Comparison of ENCODE assay signal across 8 cellular contexts in genomic region chr17:21041753-21042433, GRCh38. TPM values are rescaled to one million over a fixed set of nuclear protein-coding genes. Genes with fewer than 3 reads are reported as not detected.
DNase-seq lines count a peak whose midpoint lies in the region; ATAC-seq, FAIRE-seq and TF ChIP-seq lines count a peak whose summit lies in the region.

No MANE protein-coding gene starts in this region.

- peak overlapping the region; percentile 81 for H4K91ac ChIP-seq in H1 (replicated peaks; ENCODE audit: insufficient read length, low read length)
- H4K91ac ChIP-seq in mesenchymal stem cell (ENCODE audit: low read length) = no peak overlapping the region

- no peak for ATAC-seq in HG02973 (IDR thresholded peaks at IDR 0.05; ENCODE audit: unreplicated experiment)

- H3K9me3 ChIP-seq in BLaER1 (no peaks in the 10 kb centered on the region), H1 (ENCODE audit: insufficient read depth in 2 of 2, low read depth in 1 of 2, low read length in 1 of 2) (no peaks in the 10 kb centered on the region), mesenchymal stem cell (ENCODE audit: control insufficient read depth, low read length) (no peaks in the 10 kb centered on the region)

- H3K4me2 ChIP-seq in BLaER1 (peak overlapping the region; percentile 83), H1 (ENCODE audit: insufficient read depth in 1 of 2, low read depth in 2 of 2, low read length in 2 of 2) (peak overlapping the region; percentile 66 to 71), mesenchymal stem cell (ENCODE audit: low read length, poor library complexity, severe bottlenecking) (peak overlapping the region; percentile 71)

- H2AK5ac ChIP-seq in H1 (ENCODE audit: low read depth, low read length) (no peak overlapping the region; the same call in 1 of the 2 replicates), mesenchymal stem cell (ENCODE audit: low read length, severe bottlenecking) (no peak overlapping the region)

- peak overlapping the region; percentile 94 for H3K4ac ChIP-seq in H1 (replicated peaks; ENCODE audit: insufficient read length, low read depth, low read length)
- peak overlapping the region in 1 of 2 experiments; percentile 80 for H3K4ac ChIP-seq in mesenchymal stem cell (ENCODE audit: low read depth in 1 of 2, low read length in 2 of 2)

- H3K79me2 ChIP-seq in H1 (ENCODE audit: control insufficient read depth in 1 of 2, insufficient read depth in 2 of 2, low read length in 2 of 2) = peaks cover 50 to 52% of the 10 kb centered on the region in 2 experiments

- peaks cover 53% of the 10 kb centered on the region for H3K4me1 ChIP-seq in BLaER1
- H3K4me1 ChIP-seq in H1 (replicated peaks in 1 of 4; ENCODE audit: control insufficient read depth in 3 of 4, insufficient read depth in 4 of 4, low read length in 3 of 4) = peaks cover 0 to 11% (median under 1%) of the 10 kb centered on the region in 4 experiments; a peak in 6 of 7 replicates
- H3K4me1 ChIP-seq in mesenchymal stem cell (ENCODE audit: control insufficient read depth, insufficient read depth, low read depth, low read length) = peaks cover 9% of the 10 kb centered on the region

- peak overlapping the region; percentile 69 for H3K56ac ChIP-seq in H1 (replicated peaks; ENCODE audit: insufficient read length, low read depth, low read length)

- POLR2A ChIA-PET in H1 (lab: Charles Lee; ENCODE audit: partially characterized antibody) = interaction anchor here (0.8 to 3.9 kb wide), 24 partner anchors 10 to 211 kb away, joined by 3 to 38 read pairs (median 6); partner anchors contain the start of gene NATD1

- no peak for TF ChIP-seq CTCF in H1 (IDR thresholded peaks at IDR 0.05; ENCODE audit: control extremely low read depth in 1 of 3, insufficient read depth in 1 of 3, low read depth in 1 of 3, low read length in 3 of 3)

- H2BK20ac ChIP-seq in H1 (ENCODE audit: low read length) = no peak overlapping the region

- no peak overlapping the region for H3K23ac ChIP-seq in H1 (ENCODE audit: insufficient read length)
- no peak overlapping the region for H3K23ac ChIP-seq in mesenchymal stem cell (ENCODE audit: low read length in 2 of 2)

- no peak overlapping the region for H4K8ac ChIP-seq in H1 (ENCODE audit: extremely low read depth, insufficient read depth, low read length)
- H4K8ac ChIP-seq in mesenchymal stem cell (ENCODE audit: low read length) = no peak overlapping the region

- H3K9ac ChIP-seq in BLaER1 (peak overlapping the region; percentile 100), H1 (replicated peaks in 1 of 4; ENCODE audit: extremely low read depth in 1 of 4, low read depth in 3 of 4, low read length in 3 of 4) (peak overlapping the region; percentile 85 to 100 (median 92)), mesenchymal stem cell (ENCODE audit: low read length) (peak overlapping the region; percentile 98)

- H3K18ac ChIP-seq in H1 (ENCODE audit: extremely low read depth, low read length) = no peak overlapping the region
- peak overlapping the region; percentile 54 to 97 for H3K18ac ChIP-seq in mesenchymal stem cell (ENCODE audit: low read depth in 1 of 2, low read length in 2 of 2)

- peaks cover 5% of the 10 kb centered on the region for H3K23me2 ChIP-seq in H1 (ENCODE audit: low read depth, low read length)

- H3K36me3 ChIP-seq in BLaER1 (peaks cover 21% of the 10 kb centered on the region), H1 (ENCODE audit: control insufficient read depth in 2 of 4, insufficient read depth in 4 of 4, low read length in 3 of 4) (peaks cover 0 to 18% (median 0%) of the 10 kb centered on the region in 4 experiments; a peak in 3 of 8 replicates), mesenchymal stem cell (ENCODE audit: control insufficient read depth in 1 of 2, insufficient read depth in 2 of 2, low read depth in 1 of 2, low read length in 2 of 2) (peaks cover 7 to 10% of the 10 kb centered on the region in 2 experiments)

- no peak for FAIRE-seq in H1 (lab: Jason Lieb, UNC)

- TF ChIP-seq POLR2A in H1 (IDR thresholded peaks at IDR 0.05; ENCODE audit: control extremely low read depth in 1 of 2, low read depth in 2 of 2, low read length in 2 of 2) = no peak

- H2BK5ac ChIP-seq in H1 (ENCODE audit: low read depth, low read length) = peak overlapping the region; percentile 85
- peak overlapping the region; percentile 44 for H2BK5ac ChIP-seq in mesenchymal stem cell (ENCODE audit: low read depth, low read length, poor library complexity, severe bottlenecking)

- H4K20me1 ChIP-seq in BLaER1 = peaks cover 53% of the 10 kb centered on the region
- peaks cover 20 to 21% of the 10 kb centered on the region in 2 experiments for H4K20me1 ChIP-seq in H1 (replicated peaks in 1 of 2; ENCODE audit: control insufficient read depth in 1 of 2, insufficient read depth in 2 of 2, low read length in 2 of 2)

- no peaks in the 10 kb centered on the region; the same call in 1 of the 2 replicates for H3K79me1 ChIP-seq in H1 (ENCODE audit: low read depth, low read length)
- H3K79me1 ChIP-seq in mesenchymal stem cell (replicated peaks; ENCODE audit: low read length, poor library complexity, severe bottlenecking) = peaks cover 1% of the 10 kb centered on the region

- H3K27ac ChIP-seq in BLaER1 (peak overlapping the region; percentile 100), H1 (ENCODE audit: low read depth, low read length) (peak overlapping the region; percentile 81; the same call in 1 of the 2 replicates), mesenchymal stem cell (ENCODE audit: low read length, poor library complexity, severe bottlenecking) (peak overlapping the region; percentile 73)

- TF ChIP-seq RAD21 in H1 (IDR thresholded peaks at IDR 0.05 in 1 of 2, conservative IDR thresholded peaks at IDR 0.05 in 1 of 2; ENCODE audit: low read depth in 2 of 2, low read length in 2 of 2) = no peak

- 1% methylated on average over 20 of the region's 45 CpGs; no CpG with 5 or more reads in 1 of the 2 experiments for WGBS in H1 (ENCODE audit: extremely low coverage in 1 of 2, insufficient coverage in 1 of 2, insufficient read length in 1 of 2, insufficient replicate concordance in 2 of 2, low coverage in 1 of 2, low lambda C conversion rate in 2 of 2, missing lambda C conversion rate in 1 of 2), 2 experiments
- under 1% methylated on average over 41 of the region's 45 CpGs for WGBS in mesenchymal stem cell

- CTCF ChIA-PET in H1 (lab: Charles Lee; ENCODE audit: partially characterized antibody) = interaction anchor here (3.2 kb wide), 1 partner anchor 57 kb away, joined by 13 read pairs; no protein-coding TSS in a partner anchor

- H2BK120ac ChIP-seq in H1 (replicated peaks; ENCODE audit: low read depth, low read length) (no peak overlapping the region), mesenchymal stem cell (ENCODE audit: low read depth, low read length) (peak overlapping the region; percentile 99)

- H2BK12ac ChIP-seq in H1 (ENCODE audit: low read depth, low read length) (no peak overlapping the region), mesenchymal stem cell (ENCODE audit: low read length in 2 of 2) (no peak overlapping the region)

- H3K27me3 ChIP-seq in BLaER1 (no peaks in the 10 kb centered on the region), H1 (replicated peaks in 1 of 4; ENCODE audit: control insufficient read depth in 3 of 4, extremely low read depth in 1 of 4, insufficient read depth in 3 of 4, low read length in 3 of 4) (no peaks in the 10 kb centered on the region), mesenchymal stem cell (ENCODE audit: control insufficient read depth in 1 of 2, insufficient read depth in 1 of 2, low read length in 2 of 2) (no peaks in the 10 kb centered on the region)

- H2AFZ ChIP-seq in H1 (ENCODE audit: low read length) (no peak overlapping the region), mesenchymal stem cell (ENCODE audit: low read depth, low read length) (no peak overlapping the region)

- peak; percentile 70 for DNase-seq in HCEC 1CT
- peak; percentile 91 for DNase-seq in NCI-H69 (lab: John Stamatoyannopoulos, UW)
- peak; percentile 84 for DNase-seq in activated CD8-positive, alpha-beta memory T cell treated with anti-CD3 and anti-CD28 coated beads for 24 hours
- DNase-seq in H1 (ENCODE audit: low read depth in 1 of 2, low spot score in 2 of 2) = peak; percentile 58 to 79
- peak; percentile 81 for DNase-seq in mesenchymal stem cell
- DNase-seq in stimulated activated CD4-positive, alpha-beta T cell treated with anti-CD3 and anti-CD28 coated beads, TNF-alpha, amount 100 ng/mL, for 48 hours (ENCODE audit: low read depth in 3 of 3) = peak; percentile 52 to 71 (median 54)

- peak overlapping the region; percentile 85 for H3K14ac ChIP-seq in H1 (ENCODE audit: insufficient read length)
- peak overlapping the region in 1 of 2 experiments; percentile 75 for H3K14ac ChIP-seq in mesenchymal stem cell (ENCODE audit: low read length in 2 of 2)

- peak overlapping the region; percentile 99 for H3K4me3 ChIP-seq in BLaER1
- peak overlapping the region; percentile 89 to 94 (median 91) for H3K4me3 ChIP-seq in H1 (ENCODE audit: extremely low read depth in 1 of 4, insufficient read depth in 2 of 4, low read depth in 3 of 4, low read length in 4 of 4)
- peak overlapping the region; percentile 89 to 99 for H3K4me3 ChIP-seq in mesenchymal stem cell (ENCODE audit: insufficient read depth in 1 of 2, low read depth in 1 of 2, low read length in 2 of 2)

- no peak; a peak in 1 of 3 replicates for TF ChIP-seq EP300 in H1 (IDR thresholded peaks at IDR 0.05; ENCODE audit: borderline replicate concordance in 1 of 2, low read depth in 2 of 2, low read length in 2 of 2)

- H2BK15ac ChIP-seq in H1 (ENCODE audit: low read length) = 0 out of 2 replicates have a peak overlapping the region, but pooled peaks have one; percentile 46
- peak overlapping the region; percentile 67 for H2BK15ac ChIP-seq in mesenchymal stem cell (ENCODE audit: low read depth, poor library complexity, severe bottlenecking)

- H4K5ac ChIP-seq in H1 (ENCODE audit: insufficient read length, low read depth, low read length) = peak overlapping the region; percentile 44

TF ChIP-seq in H1, 55 proteins besides CTCF, POLR2A, EP300 and RAD21 (continues in another document):
- peak; percentile 14 for TF ChIP-seq TAF7 (optimal IDR thresholded peaks at IDR 0.05; ENCODE audit: borderline replicate concordance, low read depth, low read length)
- TF ChIP-seq SIRT6 (IDR thresholded peaks at IDR 0.05; ENCODE audit: low read length) = no peak
- peak in 1 of 2 experiments; percentile 10; a peak in 1 of 4 replicates for TF ChIP-seq SIN3A (conservative IDR thresholded peaks at IDR 0.05 in 1 of 2, IDR thresholded peaks at IDR 0.05 in 1 of 2; ENCODE audit: low read depth in 1 of 2, low read length in 2 of 2)

RNA-seq across cellular contexts. Expression of gene USP22, which starts 0.9 kb away (rescaled TPM):
- total RNA-seq in H1 (2021; fragmentation: NEBNext Ultra II Directional; extraction: Animal tissue kit (Norgen Biotek cat#: 25700)) = 316 and 321 TPM in 2 replicates
- polyA plus RNA-seq in H1 (2011; rRNA removed) = 221 and 365 TPM in 2 replicates
- 169 TPM for polyA plus RNA-seq in H1 (2011; cell fraction: cytosol; rRNA removed)
- polyA plus RNA-seq in H1 (2011; cell fraction: nucleus; rRNA removed) = 298 TPM
- 171 to 196 TPM (median 176 TPM) in 4 replicates for polyA plus RNA-seq in H1 (2012, experiment 1 of 2)
- polyA plus RNA-seq in H1 (2012, experiment 2 of 2) = 106 TPM
- 137 TPM for polyA plus RNA-seq in H1 (2013, experiment 1 of 2)
- polyA plus RNA-seq in H1 (2013, experiment 2 of 2) = 124 TPM
- 456 and 459 TPM in 2 replicates for polyA minus RNA-seq in H1 (2011; rRNA and poly(A)+ RNA removed)
- polyA minus RNA-seq in H1 (2011; cell fraction: cytosol; rRNA and poly(A)+ RNA removed) = 270 TPM
- 188 TPM for polyA minus RNA-seq in H1 (2011; cell fraction: nucleus; rRNA and poly(A)+ RNA removed)
- 105 TPM for polyA plus RNA-seq in mesenchymal stem cell (2013, experiment 1 of 2)
- 108 TPM for polyA plus RNA-seq in mesenchymal stem cell (2013, experiment 2 of 2)
